ENCODE assay signal across 9 cellular contexts in genomic region chr1:16454950-16455349, GRCh38. TPM values are rescaled to one million over a fixed set of nuclear protein-coding genes. Genes with fewer than 3 reads are reported as not detected.
"Had no signal": no experiment of that assay in that cellular context is flagged by ENCODE, and none has a peak within 500 bp of the region (broad histone marks: within the 10 kb centered on the region; RNA-seq: fewer than 3 reads in every experiment).

No MANE protein-coding gene starts in this region.

RNA-seq across cellular contexts. Expression of gene SPATA21, which starts 17.7 kb away (rescaled TPM):
- total RNA-seq: activated CD8-positive, alpha-beta memory T cell treated with anti-CD3 and anti-CD28 coated beads, Interleukin-2, amount 10 ng/mL, durations not matched to agents 7 days and 5 days; activated naive CD4-positive, alpha-beta T cell treated with anti-CD3 and anti-CD28 coated beads, Interleukin-2, amount 50 U/mL, for 72 hours; activated T-helper 2 cell treated with anti-CD3 and anti-CD28 coated beads, Interferon-gamma antibody, Interleukin-2, Interleukin-4, amounts not matched to agents 10 μg/mL and 5 μg/mL and 100 μg/mL, durations not matched to agents 14 hours and 24 hours and 36 hours; IMR-90; MCF 10A; PC-9; SJCRH30; T-helper 1 cell treated with Interleukin-12 subunit alpha and Interleukin-12 subunit beta and Interleukin-4 antibody, amounts not matched to agents 30 ng/mL and 1 ng/mL, for 36 hours; T-helper 2 cell treated with Interferon-gamma antibody and Interleukin-4, amounts not matched to agents 100 ng/mL and 5 ng/mL, for 36 hours had no signal
- polyA plus RNA-seq: IMR-90 had no signal

RNA-seq across cellular contexts. Expression of gene RNU1-1, which starts 59.1 kb away (rescaled TPM):
- polyA plus RNA-seq: IMR-90 had no signal
